In the genomic region with DNA sequence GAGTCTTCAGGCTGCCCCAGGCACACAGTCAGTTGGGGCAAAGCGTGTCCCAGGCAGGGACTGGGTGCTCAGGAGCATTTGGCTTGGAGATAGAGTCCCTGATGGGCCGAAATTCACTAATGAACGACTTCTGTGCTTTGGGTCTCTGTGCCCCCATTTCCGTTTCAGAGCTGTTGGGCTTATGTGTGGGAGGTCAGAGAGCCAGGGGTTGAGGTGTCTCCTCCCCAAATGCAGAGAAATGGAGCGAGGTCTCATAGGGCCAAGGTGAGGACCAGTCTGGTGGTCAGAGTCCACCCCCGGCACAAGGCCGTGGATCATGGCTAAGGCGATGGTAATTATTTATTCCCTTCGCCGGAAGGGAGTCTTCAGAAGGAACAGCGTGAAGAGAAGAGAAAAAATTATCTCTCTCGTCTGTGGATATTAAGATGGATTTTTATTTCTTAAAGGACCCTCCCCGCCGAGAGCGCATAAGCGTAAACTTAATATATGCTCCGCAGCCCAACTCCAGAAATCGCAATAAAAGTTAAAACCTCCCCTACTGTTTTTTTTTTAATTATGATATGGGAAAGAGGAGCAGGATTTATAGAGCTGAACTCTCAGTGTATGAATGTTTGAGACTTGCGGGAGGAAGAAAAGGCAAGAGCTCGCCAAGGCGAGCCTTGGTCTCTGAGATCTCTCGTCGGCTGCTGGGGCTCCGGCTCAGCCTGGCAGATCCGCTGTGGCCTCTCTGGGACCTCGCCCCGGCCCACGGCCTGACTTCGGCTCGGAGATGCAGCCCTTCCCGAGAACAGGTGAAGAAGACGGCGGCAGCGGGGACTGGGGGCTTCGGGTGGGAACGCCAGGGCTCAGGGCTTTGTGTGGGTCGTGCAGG, we compare ENCODE assay signal across 16 cellular contexts. TPM values are rescaled to one million over a fixed set of nuclear protein-coding genes. Genes with fewer than 3 reads are reported as not detected.
DNase-seq lines count a peak whose midpoint lies in the region; ATAC-seq, FAIRE-seq and TF ChIP-seq lines count a peak whose summit lies in the region.
"Had no signal": no experiment of that assay in that cellular context is flagged by ENCODE, and none has a peak within 500 bp of the region (broad histone marks: within the 10 kb centered on the region; RNA-seq: fewer than 3 reads in every experiment).

No MANE protein-coding gene starts in this region.

- no peak overlapping the region for H2AFZ ChIP-seq in keratinocyte (ENCODE audit: control insufficient read depth, low read length)

- intact Hi-C loops in activated T-helper 1 cell treated with anti-CD3 and anti-CD28 coated beads, Interleukin-12 subunit alpha, Interleukin-12 subunit beta, Interleukin-2, Interleukin-4 antibody, amounts not matched to agents 30 ng/mL and 10 ng/mL and 1 ng/mL, durations not matched to agents 14 hours and 24 hours and 36 hours (cut with micrococcal nuclease) = no loop called here

- no peaks in the 10 kb centered on the region for H3K9me3 ChIP-seq in keratinocyte (ENCODE audit: control insufficient read depth, low read depth, low read length)
- H3K9me3 ChIP-seq: heart right ventricle, SJCRH30, uterus had no signal

- H3K27ac Mint-ChIP-seq in activated T-cell treated with anti-CD3 and anti-CD28 coated beads, Interleukin-2, amount 50 U/mL, for 72 hours = peak overlapping the region; percentile 41
- H3K27ac Mint-ChIP-seq in activated T-helper 1 cell treated with anti-CD3 and anti-CD28 coated beads, Interleukin-12 subunit alpha, Interleukin-12 subunit beta, Interleukin-2, Interleukin-4 antibody, amounts not matched to agents 30 ng/mL and 10 ng/mL and 1 ng/mL, durations not matched to agents 14 hours and 24 hours and 36 hours = peak overlapping the region; percentile 61
- peak overlapping the region; percentile 91 for H3K27ac Mint-ChIP-seq in stimulated activated naive B cell treated with anti-CD40 and anti-IgM and Interleukin-4, amounts not matched to agents 10 μg/mL and 1 μg/mL and 100 μg/mL, for 72 hours
- H3K27ac Mint-ChIP-seq: endodermal cell had no signal

- no peaks in the 10 kb centered on the region for H3K27me3 ChIP-seq in keratinocyte (ENCODE audit: control insufficient read depth, extremely low read depth, insufficient read depth, low read length)

- H3K9ac ChIP-seq in keratinocyte (ENCODE audit: control insufficient read depth, extremely low read depth, insufficient read depth, low read length) = peak overlapping the region; percentile 97

- TF ChIP-seq CTCF in keratinocyte (optimal IDR thresholded peaks at IDR 0.05 in 1 of 3, IDR thresholded peaks at IDR 0.05 in 1 of 3, conservative IDR thresholded peaks at IDR 0.05 in 1 of 3; ENCODE audit: extremely low read depth in 1 of 3, insufficient read depth in 2 of 3, low read length in 3 of 3) = no peak

- H3K4me1 Mint-ChIP-seq in activated T-cell treated with anti-CD3 and anti-CD28 coated beads, Interleukin-2, amount 50 U/mL, for 72 hours (ENCODE audit: low read depth) = peaks cover 77% of the 10 kb centered on the region
- peaks cover 41% of the 10 kb centered on the region for H3K4me1 Mint-ChIP-seq in activated T-helper 1 cell treated with anti-CD3 and anti-CD28 coated beads, Interleukin-12 subunit alpha, Interleukin-12 subunit beta, Interleukin-2, Interleukin-4 antibody, amounts not matched to agents 30 ng/mL and 10 ng/mL and 1 ng/mL, durations not matched to agents 14 hours and 24 hours and 36 hours (ENCODE audit: low read depth)
- peaks cover 40 to 71% of the 10 kb centered on the region in 2 donors for H3K4me1 Mint-ChIP-seq in stimulated activated naive B cell treated with anti-CD40 and anti-IgM and Interleukin-4, amounts not matched to agents 10 μg/mL and 1 μg/mL and 100 μg/mL, for 72 hours

- peak overlapping the region; percentile 98 for H3K4me2 ChIP-seq in keratinocyte (ENCODE audit: control insufficient read depth, extremely low read depth, insufficient read depth, low read depth, low read length)

- ATAC-seq in activated T-cell treated with anti-CD3 and anti-CD28 coated beads, Interleukin-2, amount 50 U/mL, for 72 hours (replicated peaks in 1 of 2) = no peak
- no peak for ATAC-seq in stimulated activated naive B cell treated with anti-CD40 and anti-IgM and Interleukin-4, amounts not matched to agents 10 μg/mL and 1 μg/mL and 100 μg/mL, for 72 hours (replicated peaks)
- ATAC-seq: heart right ventricle had no signal

- H4K20me1 ChIP-seq in keratinocyte (ENCODE audit: control insufficient read depth, extremely low read depth, insufficient read depth, low read length) = no peaks in the 10 kb centered on the region

- H3K27me3 Mint-ChIP-seq in activated T-cell treated with anti-CD3 and anti-CD28 coated beads, Interleukin-2, amount 50 U/mL, for 72 hours (ENCODE audit: low read depth) = peaks cover 97% of the 10 kb centered on the region
- H3K27me3 Mint-ChIP-seq in activated T-helper 1 cell treated with anti-CD3 and anti-CD28 coated beads, Interleukin-12 subunit alpha, Interleukin-12 subunit beta, Interleukin-2, Interleukin-4 antibody, amounts not matched to agents 30 ng/mL and 10 ng/mL and 1 ng/mL, durations not matched to agents 14 hours and 24 hours and 36 hours (ENCODE audit: insufficient read depth) = peaks cover 90% of the 10 kb centered on the region
- peaks cover 83 to 98% of the 10 kb centered on the region in 2 donors for H3K27me3 Mint-ChIP-seq in stimulated activated naive B cell treated with anti-CD40 and anti-IgM and Interleukin-4, amounts not matched to agents 10 μg/mL and 1 μg/mL and 100 μg/mL, for 72 hours

- peaks cover 34% of the 10 kb centered on the region for H3K4me1 ChIP-seq in keratinocyte (ENCODE audit: control insufficient read depth, extremely low read depth, insufficient read depth, low read length)
- H3K4me1 ChIP-seq: SJCRH30 had no signal

- dilution Hi-C loops in keratinocyte (cut with MboI; ENCODE audit: extremely low pct_ligation_motif_present, low sequenced_read_pairs) = no loop called here

- H3K79me2 ChIP-seq in keratinocyte (ENCODE audit: control insufficient read depth, insufficient read depth, low read length) = peaks cover 97% of the 10 kb centered on the region

- peak overlapping the region; percentile 95 for H3K27ac ChIP-seq in keratinocyte (ENCODE audit: control insufficient read depth, insufficient read depth, low read length)
- H3K27ac ChIP-seq: heart right ventricle, HL-60, SJCRH30, uterus had no signal

- H3K36me3 Mint-ChIP-seq in activated T-cell treated with anti-CD3 and anti-CD28 coated beads, Interleukin-2, amount 50 U/mL, for 72 hours (ENCODE audit: insufficient read depth in 2 of 2) = peaks cover 0 to 3% of the 10 kb centered on the region in 2 donors
- no peaks in the 10 kb centered on the region for H3K36me3 Mint-ChIP-seq in activated T-helper 1 cell treated with anti-CD3 and anti-CD28 coated beads, Interleukin-12 subunit alpha, Interleukin-12 subunit beta, Interleukin-2, Interleukin-4 antibody, amounts not matched to agents 30 ng/mL and 10 ng/mL and 1 ng/mL, durations not matched to agents 14 hours and 24 hours and 36 hours (ENCODE audit: low read depth)
- peaks cover 4 to 5% of the 10 kb centered on the region in 2 donors for H3K36me3 Mint-ChIP-seq in stimulated activated naive B cell treated with anti-CD40 and anti-IgM and Interleukin-4, amounts not matched to agents 10 μg/mL and 1 μg/mL and 100 μg/mL, for 72 hours

- H3K36me3 ChIP-seq in keratinocyte (ENCODE audit: control insufficient read depth in 2 of 2, extremely low read depth in 1 of 2, insufficient read depth in 2 of 2, low read length in 2 of 2) = peaks cover 0 to 2% of the 10 kb centered on the region in 2 experiments
- H3K36me3 ChIP-seq: heart right ventricle, SJCRH30, uterus had no signal

- DNase-seq in activated T-cell treated with anti-CD3 and anti-CD28 coated beads, Interleukin-2, amount 50 U/mL, for 72 hours = no peak
- DNase-seq in activated T-cell treated with anti-CD3 and anti-CD28 coated beads, Interleukin-2, amount 50 U/mL, for 1 hour = no peak
- DNase-seq in activated T-helper 1 cell treated with anti-CD3 and anti-CD28 coated beads, Interleukin-12 subunit alpha, Interleukin-12 subunit beta, Interleukin-2, Interleukin-4 antibody, amounts not matched to agents 30 ng/mL and 10 ng/mL and 1 ng/mL, durations not matched to agents 14 hours and 24 hours and 36 hours (ENCODE audit: low spot score) = no peak
- DNase-seq in keratinocyte (ENCODE audit: low read depth, low spot score) (no peak), RCC 7860 (ENCODE audit: low spot score) (no peak), NCI-H446 treated with DMSO at 0.1 percent for 48 hours (lab: John Stamatoyannopoulos, UW) (no peak), NCI-H1694 (lab: John Stamatoyannopoulos, UW) (no peak)
- no peak for DNase-seq in stimulated activated naive B cell treated with anti-CD40 and anti-IgM and Interleukin-4, amounts not matched to agents 10 μg/mL and 1 μg/mL and 100 μg/mL, for 72 hours
- DNase-seq: activated CD4-positive, alpha-beta T cell treated with anti-CD3 and anti-CD28 coated beads, Interleukin-2, amount 50 U/mL, for 4 hours; anterior cingulate cortex; endodermal cell; heart right ventricle; NCI-H526 treated with DMSO at 0.1 percent for 48 hours; SJCRH30; uterus had no signal

- H3K4me3 Mint-ChIP-seq in activated T-cell treated with anti-CD3 and anti-CD28 coated beads, Interleukin-2, amount 50 U/mL, for 72 hours = peak overlapping the region; percentile 65 to 92
- peak overlapping the region; percentile 39 for H3K4me3 Mint-ChIP-seq in activated T-helper 1 cell treated with anti-CD3 and anti-CD28 coated beads, Interleukin-12 subunit alpha, Interleukin-12 subunit beta, Interleukin-2, Interleukin-4 antibody, amounts not matched to agents 30 ng/mL and 10 ng/mL and 1 ng/mL, durations not matched to agents 14 hours and 24 hours and 36 hours
- peak overlapping the region; percentile 61 to 65 for H3K4me3 Mint-ChIP-seq in stimulated activated naive B cell treated with anti-CD40 and anti-IgM and Interleukin-4, amounts not matched to agents 10 μg/mL and 1 μg/mL and 100 μg/mL, for 72 hours
- H3K4me3 Mint-ChIP-seq: endodermal cell had no signal

- FAIRE-seq in keratinocyte (lab: Jason Lieb, UNC) = no peak
- no peak for FAIRE-seq in RCC 7860 (lab: Jason Lieb, UNC)

- H3K4me3 ChIP-seq in keratinocyte (ENCODE audit: control insufficient read depth in 2 of 3, extremely low read depth in 1 of 3, insufficient read depth in 2 of 3, low read depth in 1 of 3, low read length in 3 of 3) = peak overlapping the region; percentile 45 to 90 (median 89)
- H3K4me3 ChIP-seq: SJCRH30 had no signal

- no peaks in the 10 kb centered on the region for H3K9me1 ChIP-seq in keratinocyte (ENCODE audit: control insufficient read depth, extremely low read depth, insufficient read depth, low read length)

- H3K9me3 Mint-ChIP-seq in activated T-cell treated with anti-CD3 and anti-CD28 coated beads, Interleukin-2, amount 50 U/mL, for 72 hours = no peaks in the 10 kb centered on the region
- H3K9me3 Mint-ChIP-seq in activated T-helper 1 cell treated with anti-CD3 and anti-CD28 coated beads, Interleukin-12 subunit alpha, Interleukin-12 subunit beta, Interleukin-2, Interleukin-4 antibody, amounts not matched to agents 30 ng/mL and 10 ng/mL and 1 ng/mL, durations not matched to agents 14 hours and 24 hours and 36 hours = no peaks in the 10 kb centered on the region
- peaks cover 1 to 3% of the 10 kb centered on the region in 2 donors for H3K9me3 Mint-ChIP-seq in stimulated activated naive B cell treated with anti-CD40 and anti-IgM and Interleukin-4, amounts not matched to agents 10 μg/mL and 1 μg/mL and 100 μg/mL, for 72 hours
- H3K9me3 Mint-ChIP-seq: endodermal cell had no signal

RNA-seq across cellular contexts. Expression of gene HOXC9, which starts 6.3 kb away (rescaled TPM):
- total RNA-seq in activated T-cell treated with anti-CD3 and anti-CD28 coated beads, Interleukin-2, amount 50 U/mL, for 72 hours = not detected
- not detected in 2 replicates for total RNA-seq in activated T-helper 1 cell treated with anti-CD3 and anti-CD28 coated beads, Interleukin-12 subunit alpha, Interleukin-12 subunit beta, Interleukin-2, Interleukin-4 antibody, amounts not matched to agents 30 ng/mL and 10 ng/mL and 1 ng/mL, durations not matched to agents 14 hours and 24 hours and 36 hours
- 1.1 to 3.3 TPM (median 1.8 TPM) in 3 replicates for polyA plus RNA-seq in keratinocyte
- polyA plus RNA-seq in keratinocyte (2011; ENCODE audit: low read depth) = 2.9 TPM
- 2.4 and 2.9 TPM in 2 replicates for polyA plus RNA-seq in keratinocyte (2011; cell fraction: cytosol; rRNA removed)
- polyA plus RNA-seq in keratinocyte (2011; cell fraction: nucleus; rRNA removed) = 3.1 and 3.7 TPM in 2 replicates
- 3.5 and 4.4 TPM in 2 replicates for polyA plus RNA-seq in keratinocyte (2012; ENCODE audit: low replicate concordance)
- polyA minus RNA-seq in keratinocyte = 0.23 to 1.4 TPM (median 0.90 TPM) in 3 replicates
- polyA minus RNA-seq in keratinocyte (2011; cell fraction: cytosol; rRNA and poly(A)+ RNA removed) = 2.1 TPM
- 1.2 and 1.4 TPM in 2 replicates for polyA minus RNA-seq in keratinocyte (2011; cell fraction: nucleus; rRNA and poly(A)+ RNA removed)
- total RNA-seq: endodermal cell, heart right ventricle had no signal
- polyA plus RNA-seq: heart right ventricle had no signal

RNA-seq across cellular contexts. Expression of gene HOXC10, which starts 8.7 kb away (rescaled TPM):
- total RNA-seq in activated T-cell treated with anti-CD3 and anti-CD28 coated beads, Interleukin-2, amount 50 U/mL, for 72 hours = not detected
- total RNA-seq in activated T-helper 1 cell treated with anti-CD3 and anti-CD28 coated beads, Interleukin-12 subunit alpha, Interleukin-12 subunit beta, Interleukin-2, Interleukin-4 antibody, amounts not matched to agents 30 ng/mL and 10 ng/mL and 1 ng/mL, durations not matched to agents 14 hours and 24 hours and 36 hours = not detected in 2 replicates
- 7.3 to 33.1 TPM (median 14.1 TPM) in 3 replicates for polyA plus RNA-seq in keratinocyte
- 19.6 TPM for polyA plus RNA-seq in keratinocyte (2011; ENCODE audit: low read depth)
- polyA plus RNA-seq in keratinocyte (2011; cell fraction: cytosol; rRNA removed) = 24.3 and 25.3 TPM in 2 replicates
- 11.5 and 14.8 TPM in 2 replicates for polyA plus RNA-seq in keratinocyte (2011; cell fraction: nucleus; rRNA removed)
- 26.1 and 26.3 TPM in 2 replicates for polyA plus RNA-seq in keratinocyte (2012; ENCODE audit: low replicate concordance)
- 5.1 to 26.1 TPM (median 7.3 TPM) in 3 replicates for polyA minus RNA-seq in keratinocyte
- 21.1 TPM for polyA minus RNA-seq in keratinocyte (2011; cell fraction: cytosol; rRNA and poly(A)+ RNA removed)
- 4.0 and 6.6 TPM in 2 replicates for polyA minus RNA-seq in keratinocyte (2011; cell fraction: nucleus; rRNA and poly(A)+ RNA removed)
- total RNA-seq: endodermal cell, heart right ventricle had no signal
- polyA plus RNA-seq: heart right ventricle had no signal

RNA-seq across cellular contexts. Expression of gene HOXC8, which starts 15.2 kb away (rescaled TPM):
- total RNA-seq in activated T-cell treated with anti-CD3 and anti-CD28 coated beads, Interleukin-2, amount 50 U/mL, for 72 hours = not detected
- not detected in 2 replicates for total RNA-seq in activated T-helper 1 cell treated with anti-CD3 and anti-CD28 coated beads, Interleukin-12 subunit alpha, Interleukin-12 subunit beta, Interleukin-2, Interleukin-4 antibody, amounts not matched to agents 30 ng/mL and 10 ng/mL and 1 ng/mL, durations not matched to agents 14 hours and 24 hours and 36 hours
- 1.8 to 3.8 TPM (median 2.0 TPM) in 3 replicates for polyA plus RNA-seq in keratinocyte
- polyA plus RNA-seq in keratinocyte (2011; ENCODE audit: low read depth) = 2.1 TPM
- 3.3 TPM in 2 replicates for polyA plus RNA-seq in keratinocyte (2011; cell fraction: cytosol; rRNA removed)
- 4.2 and 4.7 TPM in 2 replicates for polyA plus RNA-seq in keratinocyte (2011; cell fraction: nucleus; rRNA removed)
- 2.0 and 3.3 TPM in 2 replicates for polyA plus RNA-seq in keratinocyte (2012; ENCODE audit: low replicate concordance)
- polyA minus RNA-seq in keratinocyte = 1.3 to 2.3 TPM (median 1.5 TPM) in 3 replicates
- polyA minus RNA-seq in keratinocyte (2011; cell fraction: cytosol; rRNA and poly(A)+ RNA removed) = 2.1 TPM
- 1.4 and 1.6 TPM in 2 replicates for polyA minus RNA-seq in keratinocyte (2011; cell fraction: nucleus; rRNA and poly(A)+ RNA removed)
- total RNA-seq: endodermal cell, heart right ventricle, SJCRH30 had no signal
- polyA plus RNA-seq: heart right ventricle had no signal

RNA-seq across cellular contexts. Expression of gene HOTAIR, which starts 18.9 kb away (rescaled TPM):
- not detected for total RNA-seq in activated T-cell treated with anti-CD3 and anti-CD28 coated beads, Interleukin-2, amount 50 U/mL, for 72 hours
- not detected in 2 replicates for total RNA-seq in activated T-helper 1 cell treated with anti-CD3 and anti-CD28 coated beads, Interleukin-12 subunit alpha, Interleukin-12 subunit beta, Interleukin-2, Interleukin-4 antibody, amounts not matched to agents 30 ng/mL and 10 ng/mL and 1 ng/mL, durations not matched to agents 14 hours and 24 hours and 36 hours
- polyA plus RNA-seq in keratinocyte = 2.5 to 4.0 TPM (median 2.9 TPM) in 3 replicates
- 3.5 TPM for polyA plus RNA-seq in keratinocyte (2011; ENCODE audit: low read depth)
- 2.4 and 2.8 TPM in 2 replicates for polyA plus RNA-seq in keratinocyte (2011; cell fraction: cytosol; rRNA removed)
- 7.6 and 8.3 TPM in 2 replicates for polyA plus RNA-seq in keratinocyte (2011; cell fraction: nucleus; rRNA removed)
- 1.2 and 3.3 TPM in 2 replicates for polyA plus RNA-seq in keratinocyte (2012; ENCODE audit: low replicate concordance)
- 0.22 to 0.92 TPM (median 0.56 TPM) in 3 replicates for polyA minus RNA-seq in keratinocyte
- 0.96 TPM for polyA minus RNA-seq in keratinocyte (2011; cell fraction: cytosol; rRNA and poly(A)+ RNA removed)
- polyA minus RNA-seq in keratinocyte (2011; cell fraction: nucleus; rRNA and poly(A)+ RNA removed) = 0.53 and 0.85 TPM in 2 replicates
- total RNA-seq: endodermal cell, heart right ventricle had no signal
- polyA plus RNA-seq: heart right ventricle had no signal

RNA-seq across cellular contexts. Expression of gene HOXC11, which starts 20.7 kb away (rescaled TPM):
- not detected for total RNA-seq in activated T-cell treated with anti-CD3 and anti-CD28 coated beads, Interleukin-2, amount 50 U/mL, for 72 hours
- not detected in 2 replicates for total RNA-seq in activated T-helper 1 cell treated with anti-CD3 and anti-CD28 coated beads, Interleukin-12 subunit alpha, Interleukin-12 subunit beta, Interleukin-2, Interleukin-4 antibody, amounts not matched to agents 30 ng/mL and 10 ng/mL and 1 ng/mL, durations not matched to agents 14 hours and 24 hours and 36 hours
- polyA plus RNA-seq in keratinocyte = 1.2 to 2.4 TPM (median 1.6 TPM) in 3 replicates
- polyA plus RNA-seq in keratinocyte (2011; ENCODE audit: low read depth) = 1.1 TPM
- 0.92 and 1.9 TPM in 2 replicates for polyA plus RNA-seq in keratinocyte (2011; cell fraction: cytosol; rRNA removed)
- 3.5 and 5.5 TPM in 2 replicates for polyA plus RNA-seq in keratinocyte (2011; cell fraction: nucleus; rRNA removed)
- polyA plus RNA-seq in keratinocyte (2012; ENCODE audit: low replicate concordance) = 5.1 and 6.3 TPM in 2 replicates
- 1.2 to 2.3 TPM (median 1.3 TPM) in 3 replicates for polyA minus RNA-seq in keratinocyte
- 2.3 TPM for polyA minus RNA-seq in keratinocyte (2011; cell fraction: cytosol; rRNA and poly(A)+ RNA removed)
- 1.6 and 2.2 TPM in 2 replicates for polyA minus RNA-seq in keratinocyte (2011; cell fraction: nucleus; rRNA and poly(A)+ RNA removed)
- total RNA-seq: endodermal cell, heart right ventricle had no signal
- polyA plus RNA-seq: heart right ventricle had no signal

Comparison
In these comparisons a context has a peak if more than half of its experiments do, and no peak if none do; other contexts are left out.
1. H3K27ac Mint-ChIP-seq: peak in every context shown above with its lines; median percentile 91 in stimulated activated naive B cell treated with anti-CD40 and anti-IgM and Interleukin-4, amounts not matched to agents 10 μg/mL and 1 μg/mL and 100 μg/mL, for 72 hours; 61 in activated T-helper 1 cell treated with anti-CD3 and anti-CD28 coated beads, Interleukin-12 subunit alpha, Interleukin-12 subunit beta, Interleukin-2, Interleukin-4 antibody, amounts not matched to agents 30 ng/mL and 10 ng/mL and 1 ng/mL, durations not matched to agents 14 hours and 24 hours and 36 hours; 41 in activated T-cell treated with anti-CD3 and anti-CD28 coated beads, Interleukin-2, amount 50 U/mL, for 72 hours.